ENCODE assay signal across 8 cellular contexts in the genomic region with DNA sequence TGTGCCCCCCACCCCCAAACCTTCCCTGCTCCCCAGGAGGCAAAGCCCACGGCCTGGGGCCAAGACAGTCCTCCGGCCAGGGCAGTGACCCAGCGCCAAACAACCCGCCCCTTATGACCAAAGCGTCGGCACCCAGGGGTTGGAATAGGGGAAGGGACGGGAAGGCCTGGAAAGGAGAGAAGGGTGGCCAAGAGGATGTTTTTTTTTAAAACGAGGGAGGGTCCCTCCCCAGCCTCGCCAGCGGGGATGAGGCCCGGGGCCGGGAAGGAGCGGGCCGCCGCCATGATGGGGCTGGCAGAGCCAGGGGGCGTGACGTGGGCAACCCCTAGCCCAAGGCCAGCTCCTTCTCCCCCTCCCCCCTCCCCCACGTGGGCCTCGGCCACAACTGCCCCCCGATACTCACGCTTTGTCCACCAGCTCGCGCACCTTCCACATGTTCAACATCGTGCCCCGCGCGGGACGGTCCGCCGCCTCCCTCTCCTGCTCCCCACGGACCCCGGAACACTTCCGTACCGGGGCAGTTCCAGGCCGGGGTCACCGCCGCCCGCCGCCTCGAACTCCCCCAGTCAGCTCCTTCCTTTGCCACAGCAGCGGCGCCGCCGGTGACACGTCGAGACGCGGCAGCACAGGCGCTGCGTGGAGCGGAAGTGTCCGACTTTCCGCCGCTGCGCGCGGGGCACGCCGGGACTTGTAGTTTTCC. TPM values are rescaled to one million over a fixed set of nuclear protein-coding genes. Genes with fewer than 3 reads are reported as not detected.
DNase-seq lines count a peak whose midpoint lies in the region; ATAC-seq and TF ChIP-seq lines count a peak whose summit lies in the region.

A gene (minus strand): TSS at position 619 of the 700 bp plus-strand sequence. CDS start 175 bp downstream, at position 444.

- WGBS in esophagus, 2 donors: 0 to 1% methylated on average over 45 to 59 of the region's 59 CpGs

- H3K9me3 ChIP-seq in Peyer's patch (no peaks in the 10 kb centered on the region), esophagus (ENCODE audit: control insufficient read depth in 2 of 2, insufficient read depth in 1 of 2, low read depth in 1 of 2, low read length in 1 of 2) (no peaks in the 10 kb centered on the region), mucosa of stomach (ENCODE audit: control insufficient read depth, low read length) (no peaks in the 10 kb centered on the region)

- H3K36me3 ChIP-seq in Peyer's patch (no peaks in the 10 kb centered on the region), esophagus (ENCODE audit: control insufficient read depth in 2 of 2, insufficient read depth in 2 of 2, low read length in 1 of 2) (no peaks in the 10 kb centered on the region), mucosa of stomach (ENCODE audit: control insufficient read depth, insufficient read depth, low read length) (no peaks in the 10 kb centered on the region)

- H3K4me1 ChIP-seq in Peyer's patch: peaks cover 0 to 26% (median 0%) of the 10 kb centered on the region in 4 donors
- no peaks in the 10 kb centered on the region for H3K4me1 ChIP-seq in esophagus (ENCODE audit: control insufficient read depth in 2 of 2, insufficient read depth in 2 of 2, low read length in 1 of 2)
- peaks cover 17% of the 10 kb centered on the region for H3K4me1 ChIP-seq in mucosa of stomach (ENCODE audit: control insufficient read depth, insufficient read depth, low read length)

- H3K27ac ChIP-seq in Peyer's patch (peak within 1 kb of the TSS; percentile 86 to 91 (median 90)), esophagus (ENCODE audit: low read depth in 2 of 2, low read length in 1 of 2) (peak within 1 kb of the TSS; percentile 73 to 93)

- ATAC-seq in GM21528 (IDR thresholded peaks at IDR 0.05; ENCODE audit: low FRiP score, unreplicated experiment): peak; percentile 44

- peak; percentile 96 for DNase-seq in DMS 273 (lab: John Stamatoyannopoulos, UW; ENCODE audit: unreplicated experiment)
- DNase-seq in Jurkat, Clone E6-1 (ENCODE audit: low read depth, low spot score): peak; percentile 84
- peak; percentile 90 to 97 (median 94) for DNase-seq in Peyer's patch
- peak; percentile 91 to 92 for DNase-seq in activated T-cell treated with anti-CD3 and anti-CD28 coated beads, Interleukin-2, amount 50 U/mL, for 48 hours
- peak; percentile 70 to 79 for DNase-seq in stimulated activated CD8-positive, alpha-beta memory T cell treated with anti-CD3 and anti-CD28 coated beads, Interleukin-7, amount 100 ng/mL, for 1 hour (ENCODE audit: low read depth in 2 of 2)

- H3K27me3 ChIP-seq in Peyer's patch (no peaks in the 10 kb centered on the region), esophagus (ENCODE audit: control insufficient read depth in 1 of 2, insufficient read depth in 2 of 2, low read length in 2 of 2) (no peaks in the 10 kb centered on the region), mucosa of stomach (ENCODE audit: control insufficient read depth, insufficient read depth, low read length) (no peaks in the 10 kb centered on the region)

- peak within 1 kb of the TSS; percentile 93 for H3K4me3 ChIP-seq in Jurkat, Clone E6-1 (ENCODE audit: low read length)
- H3K4me3 ChIP-seq in Peyer's patch (peak within 1 kb of the TSS; percentile 75 to 88 (median 82)), esophagus (ENCODE audit: low read depth in 1 of 2, low read length in 2 of 2) (peak within 1 kb of the TSS; percentile 75 to 99), mucosa of stomach (ENCODE audit: low read length) (peak within 1 kb of the TSS; percentile 82)

- TF ChIP-seq CTCF in Peyer's patch (IDR thresholded peaks at IDR 0.05): no peak

- peak; percentile 51 to 74 for TF ChIP-seq POLR2A in Peyer's patch (IDR thresholded peaks at IDR 0.05)

- H3K9ac ChIP-seq in mucosa of stomach (ENCODE audit: low read length): peak within 1 kb of the TSS; percentile 95

RNA-seq across cellular contexts. Expression of the gene that starts here (rescaled TPM):
- polyA plus RNA-seq in Jurkat, Clone E6-1 (2012; ENCODE audit: insufficient read depth, insufficient read length): 79.1 TPM
- total RNA-seq in Peyer's patch: 100 to 1,000 TPM; 115 to 177 (median 133) TPM
- polyA plus RNA-seq in esophagus: 10 to 100 TPM; 59.1 to 75.2 TPM

Comparison
In these comparisons a context has a peak if more than half of its experiments do, and no peak if none do; other contexts are left out.
1. Peak in every context shown above with its lines: DNase-seq, ATAC-seq, H3K4me3 ChIP-seq and H3K27ac ChIP-seq.